ENCODE assay signal across 22 cellular contexts in genomic region chr12:98738002-98738401, GRCh38.
DNase-seq lines count a peak whose midpoint lies in the region; ATAC-seq, FAIRE-seq and TF ChIP-seq lines count a peak whose summit lies in the region.
"Had no signal": no experiment of that assay in that cellular context is flagged by ENCODE, and none has a peak within 500 bp of the region (broad histone marks: within the 10 kb centered on the region; RNA-seq: fewer than 3 reads in every experiment).

No MANE protein-coding gene starts in this region.

- no peaks in the 10 kb centered on the region for H4K20me1 ChIP-seq in astrocyte (ENCODE audit: insufficient read depth, low read length)

- H2AFZ ChIP-seq in astrocyte (ENCODE audit: low read depth, low read length) = no peak overlapping the region

- no peaks in the 10 kb centered on the region for H3K79me2 ChIP-seq in astrocyte (ENCODE audit: insufficient read depth, low read length)

- no peak for ATAC-seq in activated CD4-positive, alpha-beta T cell treated with anti-CD3 and anti-CD28 coated beads for 36 hours
- ATAC-seq in aorta (ENCODE audit: low FRiP score) (no peak), GM19351 (IDR thresholded peaks at IDR 0.05; ENCODE audit: unreplicated experiment) (no peak)

- H3K27ac Mint-ChIP-seq in activated CD4-positive, alpha-beta T cell treated with anti-CD3 and anti-CD28 coated beads for 36 hours = peak overlapping the region; percentile 17
- H3K27ac Mint-ChIP-seq in activated CD4-positive, alpha-beta T cell treated with anti-CD3 and anti-CD28 coated beads, Interleukin-2, amount 10 ng/mL, durations not matched to agents 7 days and 5 days = no peak overlapping the region
- no peak overlapping the region for H3K27ac Mint-ChIP-seq in astrocyte (ENCODE audit: unreplicated experiment)

- H3K9me3 ChIP-seq in astrocyte (ENCODE audit: insufficient read depth, low read depth, low read length) = no peaks in the 10 kb centered on the region
- H3K9me3 ChIP-seq in aorta (ENCODE audit: control insufficient read depth, low read length) = no peaks in the 10 kb centered on the region
- H3K9me3 ChIP-seq: BE2C, MG63 had no signal

- H3K27me3 ChIP-seq in astrocyte (ENCODE audit: insufficient read depth, low read length) (no peaks in the 10 kb centered on the region), aorta (ENCODE audit: control insufficient read depth in 1 of 2, insufficient read depth in 2 of 2, low read length in 1 of 2) (no peaks in the 10 kb centered on the region)
- H3K27me3 ChIP-seq: BE2C, MG63 had no signal

- DNase-seq in activated CD4-positive, alpha-beta T cell treated with anti-CD3 and anti-CD28 coated beads for 36 hours = no peak
- DNase-seq in activated CD4-positive, alpha-beta T cell treated with anti-CD3 and anti-CD28 coated beads, Interleukin-2, amount 10 ng/mL, durations not matched to agents 7 days and 5 days = no peak
- DNase-seq in M059J (ENCODE audit: low read depth) = peak; percentile 29
- DNase-seq in astrocyte (ENCODE audit: low read depth) = no peak
- no peak for DNase-seq in aorta
- DNase-seq: ACHN; BE2C; Calu3; H7; KBM-7; MG63; NCI-H2029; NCI-H446; NCI-H526; NK-92 treated with Interleukin-12 subunit alpha and Interleukin-12 subunit beta, amount 100 ng/mL, for 24 hours; PC-3 had no signal

- FAIRE-seq in astrocyte (lab: Jason Lieb, UNC) = no peak
- FAIRE-seq: GM12892, GM19239 had no signal

- no peaks in the 10 kb centered on the region for H3K27me3 Mint-ChIP-seq in activated CD4-positive, alpha-beta T cell treated with anti-CD3 and anti-CD28 coated beads for 36 hours
- H3K27me3 Mint-ChIP-seq in activated CD4-positive, alpha-beta T cell treated with anti-CD3 and anti-CD28 coated beads, Interleukin-2, amount 10 ng/mL, durations not matched to agents 7 days and 5 days = no peaks in the 10 kb centered on the region
- no peaks in the 10 kb centered on the region for H3K27me3 Mint-ChIP-seq in astrocyte (ENCODE audit: low read depth, unreplicated experiment)

- H3K36me3 Mint-ChIP-seq in activated CD4-positive, alpha-beta T cell treated with anti-CD3 and anti-CD28 coated beads for 36 hours (ENCODE audit: low read depth) = peaks cover 8% of the 10 kb centered on the region
- peaks cover 10% of the 10 kb centered on the region for H3K36me3 Mint-ChIP-seq in activated CD4-positive, alpha-beta T cell treated with anti-CD3 and anti-CD28 coated beads, Interleukin-2, amount 10 ng/mL, durations not matched to agents 7 days and 5 days (ENCODE audit: low read depth)
- H3K36me3 Mint-ChIP-seq in astrocyte (ENCODE audit: low read depth, unreplicated experiment) = peaks cover 13% of the 10 kb centered on the region

- POLR2A ChIA-PET in activated CD4-positive, alpha-beta T cell treated with anti-CD3 and anti-CD28 coated beads for 36 hours (lab: Charles Lee) = no interaction called here
- POLR2A ChIA-PET in activated CD4-positive, alpha-beta T cell treated with anti-CD3 and anti-CD28 coated beads, Interleukin-2, amount 10 ng/mL, durations not matched to agents 7 days and 5 days (lab: Charles Lee) = no interaction called here

- H3K4me1 Mint-ChIP-seq in activated CD4-positive, alpha-beta T cell treated with anti-CD3 and anti-CD28 coated beads for 36 hours = peaks cover 61% of the 10 kb centered on the region
- H3K4me1 Mint-ChIP-seq in activated CD4-positive, alpha-beta T cell treated with anti-CD3 and anti-CD28 coated beads, Interleukin-2, amount 10 ng/mL, durations not matched to agents 7 days and 5 days = peaks cover 19% of the 10 kb centered on the region
- H3K4me1 Mint-ChIP-seq in astrocyte (ENCODE audit: low read depth, unreplicated experiment) = peaks cover 19% of the 10 kb centered on the region
- H3K4me1 Mint-ChIP-seq: CD14-positive monocyte had no signal

- intact Hi-C loops in activated CD4-positive, alpha-beta T cell treated with anti-CD3 and anti-CD28 coated beads for 36 hours (cut with DNase I, micrococcal nuclease) = no loop called here
- intact Hi-C loops in aorta (cut with DNase I) = loop anchor here in 1 of 2 donors (10.0 kb wide), 1 partner anchor 257 kb away; no protein-coding TSS in a partner anchor

- no peak overlapping the region for H3K4me3 ChIP-seq in astrocyte (ENCODE audit: insufficient read depth, low read depth, low read length)
- no peak overlapping the region for H3K4me3 ChIP-seq in aorta (ENCODE audit: low read length in 2 of 2)
- H3K4me3 ChIP-seq: MG63 had no signal

- no peak overlapping the region for H3K9ac ChIP-seq in astrocyte (ENCODE audit: low read length)

- H3K4me1 ChIP-seq in astrocyte (ENCODE audit: insufficient read depth, low read length) (peaks cover 26% of the 10 kb centered on the region), aorta (ENCODE audit: control insufficient read depth in 1 of 2, insufficient read depth in 2 of 2, low read length in 2 of 2) (no peaks in the 10 kb centered on the region)

- no peak overlapping the region for H3K4me3 Mint-ChIP-seq in activated CD4-positive, alpha-beta T cell treated with anti-CD3 and anti-CD28 coated beads for 36 hours
- no peak overlapping the region for H3K4me3 Mint-ChIP-seq in activated CD4-positive, alpha-beta T cell treated with anti-CD3 and anti-CD28 coated beads, Interleukin-2, amount 10 ng/mL, durations not matched to agents 7 days and 5 days
- no peak overlapping the region for H3K4me3 Mint-ChIP-seq in astrocyte (ENCODE audit: unreplicated experiment)
- H3K4me3 Mint-ChIP-seq: CD14-positive monocyte had no signal

- CTCF ChIA-PET in activated CD4-positive, alpha-beta T cell treated with anti-CD3 and anti-CD28 coated beads for 36 hours (lab: Charles Lee) = interaction anchor here (1.3 kb wide), 1 partner anchor 8 kb away, joined by 4 read pairs; no protein-coding TSS in a partner anchor
- CTCF ChIA-PET in activated CD4-positive, alpha-beta T cell treated with anti-CD3 and anti-CD28 coated beads, Interleukin-2, amount 10 ng/mL, durations not matched to agents 7 days and 5 days (lab: Charles Lee) = interaction anchor here (1.4 kb wide), 1 partner anchor 8 kb away, joined by 3 read pairs; no protein-coding TSS in a partner anchor

- TF ChIP-seq CTCF in astrocyte (IDR thresholded peaks at IDR 0.05; ENCODE audit: insufficient read depth, low read depth, low read length) = no peak

- no peaks in the 10 kb centered on the region for H3K9me3 Mint-ChIP-seq in activated CD4-positive, alpha-beta T cell treated with anti-CD3 and anti-CD28 coated beads for 36 hours (ENCODE audit: low read depth)
- H3K9me3 Mint-ChIP-seq in activated CD4-positive, alpha-beta T cell treated with anti-CD3 and anti-CD28 coated beads, Interleukin-2, amount 10 ng/mL, durations not matched to agents 7 days and 5 days = no peaks in the 10 kb centered on the region
- peaks cover 5% of the 10 kb centered on the region for H3K9me3 Mint-ChIP-seq in astrocyte (ENCODE audit: unreplicated experiment)

- H3K27ac ChIP-seq in astrocyte (ENCODE audit: low read depth, low read length) = peak overlapping the region; percentile 33
- peak overlapping the region; percentile 40 for H3K27ac ChIP-seq in temporal lobe (ENCODE audit: low read depth, low read length)
- no peak overlapping the region for H3K27ac ChIP-seq in aorta (ENCODE audit: low read depth in 1 of 2, low read length in 2 of 2)
- H3K27ac ChIP-seq: 22Rv1 had no signal

- 78 to 85% methylated on average over 3 of the region's 3 CpGs for WGBS in aorta, 2 donors

- H3K4me2 ChIP-seq in astrocyte (ENCODE audit: low read length) = no peak overlapping the region

- H3K36me3 ChIP-seq in astrocyte (ENCODE audit: insufficient read depth, low read length) = no peaks in the 10 kb centered on the region
- H3K36me3 ChIP-seq in aorta (ENCODE audit: control insufficient read depth in 1 of 2, insufficient read depth in 2 of 2, low read length in 1 of 2) = peaks cover 1 to 3% of the 10 kb centered on the region in 2 donors
- H3K36me3 ChIP-seq: BE2C had no signal

Comparison
In these comparisons a context has a peak if more than half of its experiments do, and no peak if none do; other contexts are left out.
1. H3K27ac ChIP-seq: peak in astrocyte (single experiment) and temporal lobe (single experiment); none in aorta (0 of 2).